8 cellular contexts compared by ENCODE assay signal in the genomic region with DNA sequence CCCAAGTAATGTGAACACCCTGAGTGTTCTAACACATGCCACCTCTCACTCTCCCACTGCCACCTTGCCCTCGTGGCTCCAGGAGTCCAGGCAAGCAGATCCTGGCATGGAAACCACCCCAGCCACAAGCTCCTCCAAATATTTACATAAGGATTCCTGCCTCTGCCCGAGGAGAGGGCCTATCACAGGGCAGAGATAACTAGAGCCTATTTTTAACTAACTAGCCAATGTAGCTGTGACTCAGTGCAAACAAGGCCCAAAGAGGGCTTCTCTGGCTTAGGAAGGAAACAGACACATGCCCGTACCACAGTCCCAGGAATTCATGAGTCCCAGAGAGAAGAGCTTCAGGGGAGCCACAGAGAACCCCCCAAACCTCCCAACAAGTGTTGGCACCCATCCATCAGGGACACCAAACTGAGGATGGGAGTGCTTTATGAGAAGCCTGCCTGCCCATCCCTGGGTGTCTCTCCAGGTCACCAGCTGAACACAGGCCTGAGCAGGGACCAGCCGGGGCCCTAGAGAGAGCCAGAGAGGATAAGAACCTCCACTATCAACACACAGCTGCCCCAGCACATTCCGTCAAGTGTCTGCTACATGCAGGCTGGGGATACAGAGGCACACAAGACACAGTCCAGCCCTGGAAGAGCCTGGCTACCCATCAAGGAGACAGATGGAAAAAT. TPM values are rescaled to one million over a fixed set of nuclear protein-coding genes. Genes with fewer than 3 reads are reported as not detected.
DNase-seq lines count a peak whose midpoint lies in the region; ATAC-seq and TF ChIP-seq lines count a peak whose summit lies in the region.

No MANE protein-coding gene starts in this region.

- peak overlapping the region; percentile 92 to 98 for H3K27ac ChIP-seq in liver (ENCODE audit: low read depth in 1 of 2, low read length in 2 of 2)

- H3K27me3 Mint-ChIP-seq in natural killer cell treated with Interleukin-12 subunit alpha and Interleukin-12 subunit beta and Interleukin-15 and Interleukin-18, amount 100 ng/mL, for 72 hours = no peaks in the 10 kb centered on the region
- H3K27me3 Mint-ChIP-seq in natural killer cell (ENCODE audit: low read depth in 2 of 2) = no peaks in the 10 kb centered on the region
- no peaks in the 10 kb centered on the region for H3K27me3 Mint-ChIP-seq in brain

- TF ChIP-seq RAD21 in liver (IDR thresholded peaks at IDR 0.05) = peak; percentile 36 to 48

- no peaks in the 10 kb centered on the region for H3K9me3 ChIP-seq in liver (ENCODE audit: control insufficient read depth in 4 of 4, low read length in 3 of 4)

- H3K36me3 ChIP-seq in liver (ENCODE audit: control insufficient read depth in 4 of 4, insufficient read depth in 3 of 4, low read depth in 1 of 4, low read length in 3 of 4) = peaks cover 0 to 21% (median 19%) of the 10 kb centered on the region in 4 donors

- no peaks in the 10 kb centered on the region for H3K27me3 ChIP-seq in liver (ENCODE audit: control insufficient read depth in 4 of 4, insufficient read depth in 4 of 4, low read length in 3 of 4)

- peaks cover 39 to 44% of the 10 kb centered on the region in 2 donors for H3K4me1 Mint-ChIP-seq in natural killer cell treated with Interleukin-12 subunit alpha and Interleukin-12 subunit beta and Interleukin-15 and Interleukin-18, amount 100 ng/mL, for 72 hours (ENCODE audit: low read depth in 2 of 2)
- peaks cover 41 to 51% of the 10 kb centered on the region in 2 donors for H3K4me1 Mint-ChIP-seq in natural killer cell
- H3K4me1 Mint-ChIP-seq in brain = peaks cover 55% of the 10 kb centered on the region

- whole genome bisulfite sequencing in liver = 34% methylated on average over 5 of the region's 5 CpGs

- TF ChIP-seq CTCF in natural killer cell (IDR thresholded peaks at IDR 0.05) (no peak), brain (conservative IDR thresholded peaks at IDR 0.05) (no peak), liver (IDR thresholded peaks at IDR 0.05; ENCODE audit: low read depth, low read length, missing input control) (no peak)

- peaks cover 31 to 59% (median 39%) of the 10 kb centered on the region in 4 donors for H3K4me1 ChIP-seq in liver (ENCODE audit: control insufficient read depth in 4 of 4, insufficient read depth in 4 of 4, low read length in 3 of 4)

- H3K4me3 ChIP-seq in liver (ENCODE audit: low read depth in 1 of 3, low read length in 3 of 3) = no peak overlapping the region

- no peak for DNase-seq in natural killer cell treated with Interleukin-12 subunit alpha and Interleukin-12 subunit beta and Interleukin-15 and Interleukin-18, amount 100 ng/mL, for 72 hours (ENCODE audit: low spot score)
- DNase-seq in natural killer cell (no peak), T-helper 9 cell (no peak), SK-N-DZ (ENCODE audit: low spot score) (no peak), RKO (ENCODE audit: low spot score) (no peak)

- ATAC-seq in natural killer cell treated with Interleukin-12 subunit alpha and Interleukin-12 subunit beta and Interleukin-15 and Interleukin-18, amount 100 ng/mL, for 72 hours = no peak
- ATAC-seq in natural killer cell (no peak), HG02678 (IDR thresholded peaks at IDR 0.05; ENCODE audit: unreplicated experiment) (no peak)

- peak overlapping the region in 1 of 2 donors; percentile 81 for H3K9ac ChIP-seq in liver (ENCODE audit: low read depth in 1 of 2, low read length in 2 of 2)

- intact Hi-C loops in natural killer cell (cut with micrococcal nuclease) = no loop called here

- H3K36me3 Mint-ChIP-seq in natural killer cell treated with Interleukin-12 subunit alpha and Interleukin-12 subunit beta and Interleukin-15 and Interleukin-18, amount 100 ng/mL, for 72 hours = peaks cover under 1% of the 10 kb centered on the region
- peaks cover 1% of the 10 kb centered on the region for H3K36me3 Mint-ChIP-seq in natural killer cell
- H3K36me3 Mint-ChIP-seq in brain = no peaks in the 10 kb centered on the region

- H3K27ac Mint-ChIP-seq in natural killer cell treated with Interleukin-12 subunit alpha and Interleukin-12 subunit beta and Interleukin-15 and Interleukin-18, amount 100 ng/mL, for 72 hours = peak overlapping the region; percentile 28 to 79
- H3K27ac Mint-ChIP-seq in natural killer cell (peak overlapping the region in 1 of 2 donors; percentile 29), brain (peak overlapping the region in 4 of 5 experiments; percentile 76 to 97 (median 83))

- H3K9me3 Mint-ChIP-seq in natural killer cell treated with Interleukin-12 subunit alpha and Interleukin-12 subunit beta and Interleukin-15 and Interleukin-18, amount 100 ng/mL, for 72 hours = no peaks in the 10 kb centered on the region
- no peaks in the 10 kb centered on the region for H3K9me3 Mint-ChIP-seq in natural killer cell
- no peaks in the 10 kb centered on the region for H3K9me3 Mint-ChIP-seq in brain

- H3K4me3 Mint-ChIP-seq in natural killer cell treated with Interleukin-12 subunit alpha and Interleukin-12 subunit beta and Interleukin-15 and Interleukin-18, amount 100 ng/mL, for 72 hours = no peak overlapping the region
- H3K4me3 Mint-ChIP-seq in natural killer cell (no peak overlapping the region), brain (peak overlapping the region in 2 of 5 experiments; percentile 13 to 80)

TF ChIP-seq in liver, 16 proteins besides CTCF, POLR2A, EP300 and RAD21 (continues in another document):
- TF ChIP-seq, protein P1, sequence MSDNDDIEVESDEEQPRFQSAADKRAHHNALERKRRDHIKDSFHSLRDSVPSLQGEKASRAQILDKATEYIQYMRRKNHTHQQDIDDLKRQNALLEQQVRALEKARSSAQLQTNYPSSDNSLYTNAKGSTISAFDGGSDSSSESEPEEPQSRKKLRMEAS (IDR thresholded peaks at IDR 0.05) = peak; percentile 98
- TF ChIP-seq, protein P2, sequence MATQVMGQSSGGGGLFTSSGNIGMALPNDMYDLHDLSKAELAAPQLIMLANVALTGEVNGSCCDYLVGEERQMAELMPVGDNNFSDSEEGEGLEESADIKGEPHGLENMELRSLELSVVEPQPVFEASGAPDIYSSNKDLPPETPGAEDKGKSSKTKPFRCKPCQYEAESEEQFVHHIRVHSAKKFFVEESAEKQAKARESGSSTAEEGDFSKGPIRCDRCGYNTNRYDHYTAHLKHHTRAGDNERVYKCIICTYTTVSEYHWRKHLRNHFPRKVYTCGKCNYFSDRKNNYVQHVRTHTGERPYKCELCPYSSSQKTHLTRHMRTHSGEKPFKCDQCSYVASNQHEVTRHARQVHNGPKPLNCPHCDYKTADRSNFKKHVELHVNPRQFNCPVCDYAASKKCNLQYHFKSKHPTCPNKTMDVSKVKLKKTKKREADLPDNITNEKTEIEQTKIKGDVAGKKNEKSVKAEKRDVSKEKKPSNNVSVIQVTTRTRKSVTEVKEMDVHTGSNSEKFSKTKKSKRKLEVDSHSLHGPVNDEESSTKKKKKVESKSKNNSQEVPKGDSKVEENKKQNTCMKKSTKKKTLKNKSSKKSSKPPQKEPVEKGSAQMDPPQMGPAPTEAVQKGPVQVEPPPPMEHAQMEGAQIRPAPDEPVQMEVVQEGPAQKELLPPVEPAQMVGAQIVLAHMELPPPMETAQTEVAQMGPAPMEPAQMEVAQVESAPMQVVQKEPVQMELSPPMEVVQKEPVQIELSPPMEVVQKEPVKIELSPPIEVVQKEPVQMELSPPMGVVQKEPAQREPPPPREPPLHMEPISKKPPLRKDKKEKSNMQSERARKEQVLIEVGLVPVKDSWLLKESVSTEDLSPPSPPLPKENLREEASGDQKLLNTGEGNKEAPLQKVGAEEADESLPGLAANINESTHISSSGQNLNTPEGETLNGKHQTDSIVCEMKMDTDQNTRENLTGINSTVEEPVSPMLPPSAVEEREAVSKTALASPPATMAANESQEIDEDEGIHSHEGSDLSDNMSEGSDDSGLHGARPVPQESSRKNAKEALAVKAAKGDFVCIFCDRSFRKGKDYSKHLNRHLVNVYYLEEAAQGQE (IDR thresholded peaks at IDR 0.05) = peak; percentile 72
- TF ChIP-seq FOXA2 (IDR thresholded peaks at IDR 0.05) (peak; percentile 92), GABPA (IDR thresholded peaks at IDR 0.05 in 1 of 2, conservative IDR thresholded peaks at IDR 0.05 in 1 of 2) (no peak), YY1 (IDR thresholded peaks at IDR 0.05) (peak; percentile 82), RXRA (IDR thresholded peaks at IDR 0.05) (peak; percentile 69 to 86)
- TF ChIP-seq, protein P3, sequence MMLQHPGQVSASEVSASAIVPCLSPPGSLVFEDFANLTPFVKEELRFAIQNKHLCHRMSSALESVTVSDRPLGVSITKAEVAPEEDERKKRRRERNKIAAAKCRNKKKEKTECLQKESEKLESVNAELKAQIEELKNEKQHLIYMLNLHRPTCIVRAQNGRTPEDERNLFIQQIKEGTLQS (IDR thresholded peaks at IDR 0.05) = no peak

RNA-seq across cellular contexts. Expression of a gene that starts 9.2 kb away (rescaled TPM):
- 10 to 100 TPM; 14.6 to 30.3 TPM for total RNA-seq in natural killer cell treated with Interleukin-12 subunit alpha and Interleukin-12 subunit beta and Interleukin-15 and Interleukin-18, amount 100 ng/mL, for 72 hours
- total RNA-seq in natural killer cell = 10 to 100 TPM; 23.0 to 28.4 (median 27.5) TPM
- 5.5 TPM for polyA plus RNA-seq in brain (ENCODE audit: insufficient read depth, low read depth, low replicate concordance)
- 10 to 100 TPM; 11.9 to 17.1 TPM for total RNA-seq in liver
- polyA plus RNA-seq in liver = 1 to 10 TPM; 3.0 to 8.5 TPM
- 1.8 TPM in 2 replicates for polyA plus RNA-seq in SK-N-DZ (2014; cell fraction: cytosol; rRNA removed)
- 2.8 and 4.5 TPM in 2 replicates for polyA plus RNA-seq in SK-N-DZ (2014; cell fraction: nucleus; rRNA removed)

RNA-seq across cellular contexts. Expression of a gene that starts 40.8 kb away (rescaled TPM):
- total RNA-seq in natural killer cell treated with Interleukin-12 subunit alpha and Interleukin-12 subunit beta and Interleukin-15 and Interleukin-18, amount 100 ng/mL, for 72 hours = not detected
- total RNA-seq in natural killer cell = under 1 TPM in 1 of 3 donors, not detected in 2; 0.21 TPM
- not detected for polyA plus RNA-seq in brain (ENCODE audit: insufficient read depth, low read depth, low replicate concordance)
- under 1 TPM in 1 of 2 donors, not detected in 1; under 0.01 TPM for total RNA-seq in liver
- under 1 TPM; 0.03 to 0.08 TPM for polyA plus RNA-seq in liver
- polyA plus RNA-seq in SK-N-DZ (2014; cell fraction: cytosol; rRNA removed) = not detected in 2 replicates
- polyA plus RNA-seq in SK-N-DZ (2014; cell fraction: nucleus; rRNA removed) = not detected in 2 replicates

RNA-seq across cellular contexts. Expression of a gene that starts 43.2 kb away (rescaled TPM):
- 1 to 10 TPM; 4.0 to 5.3 TPM for total RNA-seq in natural killer cell treated with Interleukin-12 subunit alpha and Interleukin-12 subunit beta and Interleukin-15 and Interleukin-18, amount 100 ng/mL, for 72 hours
- total RNA-seq in natural killer cell = 1 to 10 TPM in 2 of 3 donors, under 1 TPM in 1; 0.95 to 2.1 (median 1.7) TPM
- polyA plus RNA-seq in brain (ENCODE audit: insufficient read depth, low read depth, low replicate concordance) = not detected
- 1 to 10 TPM in 1 of 2 donors, under 1 TPM in 1; 0.75 to 2.9 TPM for total RNA-seq in liver
- 1 to 10 TPM in 1 of 2 donors, under 1 TPM in 1; 0.60 to 1.2 TPM for polyA plus RNA-seq in liver
- not detected in 2 replicates for polyA plus RNA-seq in SK-N-DZ (2014; cell fraction: cytosol; rRNA removed)
- polyA plus RNA-seq in SK-N-DZ (2014; cell fraction: nucleus; rRNA removed) = not detected in 2 replicates
